Comparison of ENCODE assay signal across 19 cellular contexts in the genomic region with DNA sequence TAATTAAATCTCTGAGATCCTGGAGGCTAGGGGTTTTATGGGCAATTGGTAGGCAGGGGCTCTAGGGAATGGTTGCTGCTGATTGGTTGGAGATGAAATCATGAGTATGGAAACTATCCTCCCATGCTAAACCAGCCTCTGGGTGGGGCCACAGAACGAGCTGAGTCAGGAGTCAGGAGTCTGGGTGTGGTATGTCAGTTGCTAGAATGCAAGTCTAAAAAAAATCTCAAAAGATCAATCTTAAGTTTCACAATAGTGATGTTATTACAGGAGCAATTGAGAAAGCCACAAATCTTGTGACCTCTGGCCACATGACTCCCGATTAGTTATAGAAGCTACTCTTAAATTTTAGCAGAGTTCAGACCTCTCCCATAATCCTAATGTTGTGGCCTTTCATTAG.
DNase-seq lines count a peak whose midpoint lies in the region; ATAC-seq, FAIRE-seq and TF ChIP-seq lines count a peak whose summit lies in the region.
"Had no signal": no experiment of that assay in that cellular context is flagged by ENCODE, and none has a peak within 500 bp of the region (broad histone marks: within the 10 kb centered on the region; RNA-seq: fewer than 3 reads in every experiment).

No MANE protein-coding gene starts in this region.

- ATAC-seq in HCT116 (peak; percentile 53; the same call in 1 of the 2 replicates), K562 (peak; percentile 63), GM21576 (IDR thresholded peaks at IDR 0.05; ENCODE audit: unreplicated experiment) (no peak), GM19452 (IDR thresholded peaks at IDR 0.05; ENCODE audit: unreplicated experiment) (no peak), HG03439 (IDR thresholded peaks at IDR 0.05; ENCODE audit: unreplicated experiment) (no peak)
- ATAC-seq: sciatic nerve had no signal

- H3K9me3 ChIP-seq in HCT116 (ENCODE audit: control insufficient read depth in 1 of 2, insufficient read depth in 1 of 2, low read depth in 1 of 2, low read length in 2 of 2), result no peaks in the 10 kb centered on the region
- no peaks in the 10 kb centered on the region for H3K9me3 ChIP-seq in K562 (replicated peaks; ENCODE audit: control insufficient read depth, insufficient read depth, low read depth, low read length)
- peaks cover 9% of the 10 kb centered on the region for H3K9me3 ChIP-seq in neural progenitor cell (ENCODE audit: low read depth)
- H3K9me3 ChIP-seq: neutrophil had no signal

- no peaks in the 10 kb centered on the region for H3K9me1 ChIP-seq in K562 (ENCODE audit: control insufficient read depth, insufficient read depth, low read length)

- no peak for TF ChIP-seq CTCF in HCT116 (IDR thresholded peaks at IDR 0.05 in 2 of 3, conservative IDR thresholded peaks at IDR 0.05 in 1 of 3; ENCODE audit: borderline replicate concordance in 1 of 3, insufficient read depth in 1 of 3, low read depth in 2 of 3, low read length in 2 of 3)
- TF ChIP-seq CTCF in K562 (IDR thresholded peaks at IDR 0.05 in 2 of 3, conservative IDR thresholded peaks at IDR 0.05 in 1 of 3; ENCODE audit: insufficient read depth in 2 of 3, low read depth in 1 of 3, low read length in 3 of 3), result no peak
- TF ChIP-seq CTCF in neural progenitor cell (IDR thresholded peaks at IDR 0.05), result no peak

- no peaks in the 10 kb centered on the region for H3K9me2 ChIP-seq in HCT116 (ENCODE audit: insufficient read depth)

- H3K9me3 Mint-ChIP-seq in neural progenitor cell, result peaks cover 33% of the 10 kb centered on the region

- H3K4me3 Mint-ChIP-seq in neural progenitor cell, result no peak overlapping the region

- intact Hi-C loops in HCT116 (cut with micrococcal nuclease), result no loop called here
- intact Hi-C loops in K562 (cut with micrococcal nuclease), result no loop called here

- in situ Hi-C loops in K562 (cut with MboI), result no loop called here

- POLR2A ChIA-PET in HCT116 (lab: Charles Lee), result no interaction called here
- POLR2A ChIA-PET in K562 (lab: Yijun Ruan, JAX), result interaction anchor here (1.4 kb wide), 1 partner anchor 9 kb away, joined by 3 read pairs; no protein-coding TSS in a partner anchor

- no peak for TF ChIP-seq EP300 in K562 (IDR thresholded peaks at IDR 0.05; ENCODE audit: low read length)

- no peak for FAIRE-seq in K562 (lab: Jason Lieb, UNC)
- FAIRE-seq: G401.6, GM12892, H54 had no signal

- H2AFZ ChIP-seq in HCT116 (ENCODE audit: low read depth, low read length, poor library complexity, severe bottlenecking), result no peak overlapping the region
- H2AFZ ChIP-seq in K562 (ENCODE audit: low read depth, low read length), result no peak overlapping the region
- H2AFZ ChIP-seq in neural progenitor cell (replicated peaks), result no peak overlapping the region

- H3F3A ChIP-seq in neural progenitor cell (ENCODE audit: low read depth), result peaks cover 23% of the 10 kb centered on the region

- 9% methylated on average over 2 of the region's 2 CpGs for WGBS in K562 (ENCODE audit: insufficient coverage, low coverage, missing lambda C conversion rate)

- H3K27ac ChIP-seq in HCT116 (ENCODE audit: low read depth, low read length) (no peak overlapping the region), K562 (ENCODE audit: extremely low read depth, low read depth, low read length) (no peak overlapping the region), neural progenitor cell (no peak overlapping the region)
- H3K27ac ChIP-seq: neutrophil, SK-N-MC had no signal

- H4K20me1 ChIP-seq in HCT116 (ENCODE audit: insufficient read depth), result no peaks in the 10 kb centered on the region
- no peaks in the 10 kb centered on the region for H4K20me1 ChIP-seq in K562 (replicated peaks; ENCODE audit: control insufficient read depth, insufficient read depth, low read length)
- no peaks in the 10 kb centered on the region for H4K20me1 ChIP-seq in neural progenitor cell (ENCODE audit: low read depth)

- BruUV-seq in HCT116 (replicated peaks; lab: Mats Ljungman, UMichigan) (no TSS peak), K562 (replicated peaks; lab: Mats Ljungman, UMichigan) (no TSS peak)

- H3K4me1 Mint-ChIP-seq in neural progenitor cell, result peaks cover 11% of the 10 kb centered on the region

- H3K36me3 ChIP-seq in HCT116 (ENCODE audit: control insufficient read depth in 1 of 2, insufficient read depth in 2 of 2, low read length in 2 of 2) (no peaks in the 10 kb centered on the region), K562 (ENCODE audit: control insufficient read depth, insufficient read depth, low read length) (no peaks in the 10 kb centered on the region), neural progenitor cell (no peaks in the 10 kb centered on the region)
- H3K36me3 ChIP-seq: neutrophil had no signal

- H3K4me3 ChIP-seq in HCT116 (replicated peaks in 1 of 2; ENCODE audit: low read depth in 1 of 2, low read length in 2 of 2), result no peak overlapping the region
- H3K4me3 ChIP-seq in K562, result no peak overlapping the region
- H3K4me3 ChIP-seq in neural progenitor cell, result no peak overlapping the region
- H3K4me3 ChIP-seq: SK-N-MC had no signal

- H3K4me1 ChIP-seq in HCT116 (ENCODE audit: control insufficient read depth in 1 of 2, insufficient read depth in 2 of 2, low read length in 2 of 2) (no peaks in the 10 kb centered on the region), K562 (replicated peaks in 1 of 2; ENCODE audit: control insufficient read depth in 2 of 2, insufficient read depth in 2 of 2, low read length in 2 of 2) (peaks cover 0 to 6% of the 10 kb centered on the region in 2 experiments; a peak in 2 of 5 replicates), neural progenitor cell (peaks cover 12% of the 10 kb centered on the region)
- H3K4me1 ChIP-seq: Caco-2 had no signal

- DNase-seq in HCT116 (ENCODE audit: low read depth, low spot score) (no peak), NOMO-1 (lab: John Stamatoyannopoulos, UW; ENCODE audit: unreplicated experiment in 2 of 2) (peak; percentile 57 to 69), K562 (ENCODE audit: extremely low read depth in 1 of 4, low spot score in 3 of 4) (peak in 2 of 4 experiments; percentile 20 to 22), neural progenitor cell (ENCODE audit: low spot score) (no peak)
- DNase-seq: activated CD8-positive, alpha-beta memory T cell treated with anti-CD3 and anti-CD28 coated beads, Interleukin-2, amount 50 U/mL, for 4 hours; activated naive CD4-positive, alpha-beta T cell; Caco-2; NCI-H2081; NK-92 treated with Interleukin-12 subunit alpha and Interleukin-12 subunit beta, amount 100 ng/mL, for 24 hours; T1000 had no signal

- TF ChIP-seq POLR2A in HCT116 (IDR thresholded peaks at IDR 0.05; ENCODE audit: borderline replicate concordance, extremely low read depth, insufficient read depth, insufficient read length) (no peak), K562 (conservative IDR thresholded peaks at IDR 0.05) (no peak)

- peaks cover 23% of the 10 kb centered on the region for H3K36me3 Mint-ChIP-seq in neural progenitor cell

- RAD21 ChIA-PET in HCT116 (lab: Charles Lee; ENCODE audit: low non-redundant PET in 1 of 2, low total read pairs in 2 of 2, uncharacterized antibody in 2 of 2, unreplicated experiment in 2 of 2), result no interaction called here

- CTCF ChIA-PET in HCT116 (lab: Charles Lee) (no interaction called here), K562 (lab: Yijun Ruan, JAX; ENCODE audit: low intra/inter-chr PET ratio) (no interaction called here)

- H3K79me2 ChIP-seq in HCT116 (ENCODE audit: insufficient read depth, low read length), result no peaks in the 10 kb centered on the region
- H3K79me2 ChIP-seq in K562 (ENCODE audit: control insufficient read depth, insufficient read depth, low read length), result no peaks in the 10 kb centered on the region
- H3K79me2 ChIP-seq in neural progenitor cell (ENCODE audit: low read depth), result no peaks in the 10 kb centered on the region

- peak overlapping the region; percentile 66 for H3K27ac Mint-ChIP-seq in neural progenitor cell

- H3K27me3 ChIP-seq in HCT116 (ENCODE audit: insufficient read depth, low read length), result no peaks in the 10 kb centered on the region
- no peaks in the 10 kb centered on the region for H3K27me3 ChIP-seq in K562 (ENCODE audit: control insufficient read depth in 2 of 2, insufficient read depth in 2 of 2, low read length in 2 of 2)
- H3K27me3 ChIP-seq in neural progenitor cell, result no peaks in the 10 kb centered on the region
- H3K27me3 ChIP-seq: neutrophil had no signal

- H3K9ac ChIP-seq in HCT116 (ENCODE audit: low read length), result no peak overlapping the region
- no peak overlapping the region for H3K9ac ChIP-seq in K562 (ENCODE audit: insufficient read depth in 1 of 2, low read depth in 2 of 2, low read length in 2 of 2)
- no peak overlapping the region for H3K9ac ChIP-seq in neural progenitor cell

- H3K27me3 Mint-ChIP-seq in neural progenitor cell (ENCODE audit: insufficient read depth, low read depth), result peaks cover 2% of the 10 kb centered on the region

- TF ChIP-seq RAD21 in HCT116 (IDR thresholded peaks at IDR 0.05; ENCODE audit: low read depth), result no peak
- TF ChIP-seq RAD21 in K562 (CRISPR knock-in tag; conservative IDR thresholded peaks at IDR 0.05 in 1 of 2, IDR thresholded peaks at IDR 0.05 in 1 of 2), result no peak

- no peak overlapping the region for H3K4me2 ChIP-seq in HCT116 (ENCODE audit: low read length)
- H3K4me2 ChIP-seq in K562 (ENCODE audit: insufficient read depth, low read length), result no peak overlapping the region
- no peak overlapping the region for H3K4me2 ChIP-seq in neural progenitor cell

TF ChIP-seq in K562, 482 proteins besides CTCF, POLR2A, EP300 and RAD21 (continues in another document):
- TF ChIP-seq NFXL1 (CRISPR knock-in tag; IDR thresholded peaks at IDR 0.05) (no peak), NFE2 (IDR thresholded peaks at IDR 0.05; ENCODE audit: low read depth) (peak; percentile 38; the same call in 1 of the 2 replicates), ZNF316 (IDR thresholded peaks at IDR 0.05) (peak; percentile 79), BCL6 (CRISPR knock-in tag; IDR thresholded peaks at IDR 0.05) (no peak), CBFA2T2 (conservative IDR thresholded peaks at IDR 0.05) (no peak)
- TF ChIP-seq, protein P1, sequence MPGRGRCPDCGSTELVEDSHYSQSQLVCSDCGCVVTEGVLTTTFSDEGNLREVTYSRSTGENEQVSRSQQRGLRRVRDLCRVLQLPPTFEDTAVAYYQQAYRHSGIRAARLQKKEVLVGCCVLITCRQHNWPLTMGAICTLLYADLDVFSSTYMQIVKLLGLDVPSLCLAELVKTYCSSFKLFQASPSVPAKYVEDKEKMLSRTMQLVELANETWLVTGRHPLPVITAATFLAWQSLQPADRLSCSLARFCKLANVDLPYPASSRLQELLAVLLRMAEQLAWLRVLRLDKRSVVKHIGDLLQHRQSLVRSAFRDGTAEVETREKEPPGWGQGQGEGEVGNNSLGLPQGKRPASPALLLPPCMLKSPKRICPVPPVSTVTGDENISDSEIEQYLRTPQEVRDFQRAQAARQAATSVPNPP (IDR thresholded peaks at IDR 0.05; ENCODE audit: borderline replicate concordance, insufficient read depth, insufficient read length), result no peak
- TF ChIP-seq, protein P2, sequence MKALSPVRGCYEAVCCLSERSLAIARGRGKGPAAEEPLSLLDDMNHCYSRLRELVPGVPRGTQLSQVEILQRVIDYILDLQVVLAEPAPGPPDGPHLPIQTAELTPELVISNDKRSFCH (CRISPR knock-in tag; IDR thresholded peaks at IDR 0.05), result no peak
- TF ChIP-seq, protein P2 (tag; IDR thresholded peaks at IDR 0.05), result no peak

Comparison
In these comparisons a context has a peak if more than half of its experiments do, and no peak if none do; other contexts are left out.
1. ATAC-seq: peak in HCT116 (single experiment) and K562 (single experiment); none in GM21576 (single experiment), GM19452 (single experiment) and HG03439 (single experiment).
2. DNase-seq: peak in NOMO-1 (2 of 2); none in HCT116 (single experiment) and neural progenitor cell (single experiment).